ENCODE assay signal across 24 cellular contexts in genomic region chr2:148234143-148234542, GRCh38.
DNase-seq lines count a peak whose midpoint lies in the region; ATAC-seq, FAIRE-seq and TF ChIP-seq lines count a peak whose summit lies in the region.
"Had no signal": no experiment of that assay in that cellular context is flagged by ENCODE, and none has a peak within 500 bp of the region (broad histone marks: within the 10 kb centered on the region; RNA-seq: fewer than 3 reads in every experiment).

No MANE protein-coding gene starts in this region.

- intact Hi-C loops in body of pancreas (cut with DNase I): no loop called here
- intact Hi-C loops in prostate gland (cut with DNase I): no loop called here

- no peak for ATAC-seq in body of pancreas
- ATAC-seq: A549; CD8-positive, alpha-beta T cell; GM12878 had no signal

- no peak overlapping the region for H3K27ac ChIP-seq in body of pancreas
- no peak overlapping the region for H3K27ac ChIP-seq in prostate gland
- H3K27ac ChIP-seq: A549; BLaER1 treated with 17β-estradiol and CSF1 and Interleukin-3, amounts not matched to agents 10 nM and 100 nM; C4-2B had no signal

- DNase-seq in EH (ENCODE audit: low read depth) (peak; percentile 7), body of pancreas (no peak), prostate gland (ENCODE audit: low spot score) (no peak), SIG-M5 treated with dmso at 0.1 percent for 504 hours (lab: John Stamatoyannopoulos, UW; ENCODE audit: unreplicated experiment) (no peak)
- DNase-seq: 8988T; AML-193; Caco-2; Calu3; CD4-positive, alpha-beta T cell; CD8-positive, alpha-beta T cell; DMS79 treated with DMSO at 0.1 percent for 48 hours; EL; GDM1 had no signal

- H3K36me3 ChIP-seq in body of pancreas (replicated peaks in 1 of 2; ENCODE audit: insufficient read depth in 1 of 2, low read depth in 2 of 2) (peaks cover 0 to 2% of the 10 kb centered on the region in 2 donors), prostate gland (no peaks in the 10 kb centered on the region)

- no peaks in the 10 kb centered on the region for H3K4me1 ChIP-seq in body of pancreas
- H3K4me1 ChIP-seq in prostate gland (replicated peaks): no peaks in the 10 kb centered on the region
- H3K4me1 ChIP-seq: A549; BLaER1 treated with 17β-estradiol and CSF1 and Interleukin-3, amounts not matched to agents 10 nM and 100 nM had no signal

- TF ChIP-seq CTCF in body of pancreas (IDR thresholded peaks at IDR 0.05): no peak
- TF ChIP-seq CTCF in prostate gland (IDR thresholded peaks at IDR 0.05): no peak

- no peaks in the 10 kb centered on the region for H3K27me3 ChIP-seq in body of pancreas
- H3K27me3 ChIP-seq in prostate gland (replicated peaks; ENCODE audit: insufficient read depth): no peaks in the 10 kb centered on the region
- H3K27me3 ChIP-seq: BLaER1 treated with 17β-estradiol and CSF1 and Interleukin-3, amounts not matched to agents 10 nM and 100 nM had no signal

- FAIRE-seq in A204.1 (lab: Jason Lieb, UNC) (peak; percentile 32), TTC549 (lab: Jason Lieb, UNC) (peak; percentile 20), islet of Langerhans (lab: Jason Lieb, UNC) (peak; percentile 58)
- FAIRE-seq: A549, D721Med, GM12878, GM12892, GM18507, GM19239 had no signal

- H3K9me3 ChIP-seq in body of pancreas (peaks cover 0 to 7% (median 0%) of the 10 kb centered on the region in 3 donors), prostate gland (no peaks in the 10 kb centered on the region)
- H3K9me3 ChIP-seq: Caco-2 had no signal

- 78 to 91% methylated on average over 1 of the region's 1 CpG for WGBS in body of pancreas, 2 donors
- 75% methylated on average over 1 of the region's 1 CpG for WGBS in prostate gland

- no peak for TF ChIP-seq POLR2A in body of pancreas (IDR thresholded peaks at IDR 0.05)
- TF ChIP-seq POLR2A in prostate gland (IDR thresholded peaks at IDR 0.05): no peak

- H3K4me3 ChIP-seq in body of pancreas (no peak overlapping the region), prostate gland (no peak overlapping the region)
- H3K4me3 ChIP-seq: A549; BLaER1 treated with 17β-estradiol and CSF1 and Interleukin-3, amounts not matched to agents 10 nM and 100 nM; GM12878 had no signal
